Comparison of ENCODE assay signal across 1 cellular context in the genomic region with DNA sequence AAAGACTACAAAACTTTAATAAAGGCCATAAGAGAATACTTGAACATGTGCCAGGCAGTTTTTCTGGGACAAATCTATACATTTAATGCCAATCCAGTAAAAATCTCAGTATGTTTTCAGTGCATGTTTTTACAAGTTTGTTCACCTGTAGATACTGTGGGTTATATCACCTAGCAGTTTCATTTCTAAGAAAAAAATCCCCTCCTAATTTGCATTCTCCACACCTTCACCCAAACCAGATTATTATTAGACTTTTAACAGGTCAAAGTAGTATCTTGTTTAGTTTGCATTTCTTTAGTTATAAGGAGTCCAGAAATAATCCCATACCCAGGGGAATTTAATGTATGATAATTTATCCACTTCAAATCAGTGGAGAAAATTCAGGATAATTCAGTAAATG.
TF ChIP-seq lines count a peak whose summit lies in the region.

No MANE protein-coding gene starts in this region.

TF ChIP-seq in GM12878, 131 proteins besides CTCF, POLR2A, EP300 and RAD21:
- 0 out of 2 replicates have a peak, but pooled peaks have one; percentile 28 for TF ChIP-seq ZNF217 (IDR thresholded peaks at IDR 0.05)
- TF ChIP-seq ZNF24 (IDR thresholded peaks at IDR 0.05): no peak
- TF ChIP-seq TBL1XR1 (IDR thresholded peaks at IDR 0.05; ENCODE audit: low read depth, low read length): no peak
- peak in 1 of 2 experiments; percentile 18; a peak in 1 of 4 replicates for TF ChIP-seq IKZF2 (IDR thresholded peaks at IDR 0.05)
- no peak for TF ChIP-seq ETV6 (conservative IDR thresholded peaks at IDR 0.05 in 1 of 2, IDR thresholded peaks at IDR 0.05 in 1 of 2; ENCODE audit: borderline replicate concordance in 1 of 2, low read depth in 1 of 2)
